8 cellular contexts compared by ENCODE assay signal in the genomic region with DNA sequence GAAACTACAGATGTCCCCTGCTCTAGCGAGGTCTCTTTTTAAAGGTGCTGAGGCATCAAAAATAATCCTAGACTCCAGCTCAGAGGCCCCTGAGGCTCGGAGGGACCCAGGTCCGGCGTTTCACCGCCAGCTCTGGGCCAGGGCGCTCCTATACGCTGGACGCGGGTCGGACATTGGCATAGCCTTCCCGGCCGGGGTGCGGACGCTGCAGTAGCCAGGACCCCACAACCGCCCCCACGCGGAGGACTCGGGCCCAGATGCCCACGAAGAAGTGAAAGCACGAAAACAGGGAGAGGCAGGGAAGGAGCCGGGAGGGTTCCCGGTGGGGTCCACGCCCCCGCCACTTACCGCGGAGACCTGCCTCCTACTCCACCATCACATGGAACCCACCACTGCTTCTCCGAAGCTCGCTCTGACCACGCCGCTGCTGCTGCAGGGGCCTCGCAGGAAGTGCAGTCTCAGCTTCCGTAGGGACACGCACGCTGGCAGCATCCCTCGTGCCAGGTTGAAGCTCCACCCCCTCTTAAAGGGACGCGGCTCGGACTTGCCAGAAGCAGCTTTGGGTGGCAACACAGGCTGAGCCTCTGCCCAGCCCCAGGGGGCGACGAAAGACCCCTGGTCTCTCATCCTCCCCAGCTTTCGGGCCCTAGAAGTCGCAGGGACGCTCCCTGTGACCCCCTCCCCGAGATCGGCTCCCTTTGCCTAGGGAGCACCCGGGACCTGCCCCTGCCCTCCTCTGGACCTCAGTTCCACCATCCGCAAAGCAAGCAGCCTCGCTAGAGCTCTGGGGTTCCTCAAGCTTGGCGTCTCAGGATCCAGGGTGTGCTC.
A peak's percentile ranks its signal among the peaks of the same experiment; 100 is the strongest.
DNase-seq lines count a peak whose midpoint lies in the region; ATAC-seq and TF ChIP-seq lines count a peak whose summit lies in the region.
"Not testable (repeated sequence)": the region's sequence is repeated elsewhere in the genome, so short reads cannot be mapped to it uniquely, and the experiment has no call there.

No MANE protein-coding gene starts in this region.

- not testable (repeated sequence) for H3K36me3 Mint-ChIP-seq in CD4-positive, CD25-positive, alpha-beta regulatory T cell; central memory CD8-positive, alpha-beta T cell (ENCODE audit: insufficient read depth); natural killer cell

- H3K27me3 Mint-ChIP-seq in CD4-positive, CD25-positive, alpha-beta regulatory T cell; central memory CD8-positive, alpha-beta T cell; natural killer cell (ENCODE audit: low read depth in 2 of 2); stimulated activated naive CD8-positive, alpha-beta T cell treated with anti-CD3 and anti-CD28 coated beads, Interleukin-15, amount 100 ng/mL, for 72 hours: not testable (repeated sequence)

- no CpG with 5 or more reads among the region's 49 CpGs for WGBS in right cardiac atrium

- H3K4me1 Mint-ChIP-seq in CD4-positive, CD25-positive, alpha-beta regulatory T cell; central memory CD8-positive, alpha-beta T cell; natural killer cell; stimulated activated naive CD8-positive, alpha-beta T cell treated with anti-CD3 and anti-CD28 coated beads, Interleukin-15, amount 100 ng/mL, for 72 hours: not testable (repeated sequence)

- H3K4me1 ChIP-seq in CD4-positive, CD25-positive, alpha-beta regulatory T cell (ENCODE audit: control insufficient read depth, insufficient read depth, low read length, poor library complexity, severe bottlenecking); right cardiac atrium (ENCODE audit: control insufficient read depth, insufficient read depth, low read length): not testable (repeated sequence)

- not testable (repeated sequence) for H3K4me3 Mint-ChIP-seq in CD4-positive, CD25-positive, alpha-beta regulatory T cell; central memory CD8-positive, alpha-beta T cell; natural killer cell; stimulated activated naive CD8-positive, alpha-beta T cell treated with anti-CD3 and anti-CD28 coated beads, Interleukin-15, amount 100 ng/mL, for 72 hours

- not testable (repeated sequence) for H3K4me3 ChIP-seq in CD4-positive, CD25-positive, alpha-beta regulatory T cell (ENCODE audit: low read depth, low read length); right cardiac atrium (ENCODE audit: low read length)
- H3K4me3 ChIP-seq in LNCaP clone FGC (ENCODE audit: low read depth, low read length) = peak overlapping the region; percentile 33

- not testable (repeated sequence) for H3K9me3 ChIP-seq in CD4-positive, CD25-positive, alpha-beta regulatory T cell (ENCODE audit: control insufficient read depth in 2 of 2, low read length in 2 of 2); right cardiac atrium (ENCODE audit: control insufficient read depth, low read length)

- intact Hi-C loops in right cardiac atrium (cut with DNase I); natural killer cell (cut with micrococcal nuclease): not testable (repeated sequence)

- DNase-seq in CD4-positive, CD25-positive, alpha-beta regulatory T cell; LNCaP clone FGC (ENCODE audit: low read depth); central memory CD8-positive, alpha-beta T cell (ENCODE audit: low spot score in 2 of 2); right cardiac atrium; natural killer cell; stimulated activated naive CD8-positive, alpha-beta T cell treated with anti-CD3 and anti-CD28 coated beads, Interleukin-15, amount 100 ng/mL, for 72 hours: not testable (repeated sequence)

- not testable (repeated sequence) for TF ChIP-seq CTCF in LNCaP clone FGC (IDR thresholded peaks at IDR 0.05; ENCODE audit: control insufficient read depth, extremely low read depth, insufficient read depth); natural killer cell (IDR thresholded peaks at IDR 0.05)

- not testable (repeated sequence) for H3K9me3 Mint-ChIP-seq in CD4-positive, CD25-positive, alpha-beta regulatory T cell; central memory CD8-positive, alpha-beta T cell; natural killer cell; stimulated activated naive CD8-positive, alpha-beta T cell treated with anti-CD3 and anti-CD28 coated beads, Interleukin-15, amount 100 ng/mL, for 72 hours

- H3K27ac ChIP-seq in CD4-positive, CD25-positive, alpha-beta regulatory T cell (ENCODE audit: insufficient read depth, low read length, poor library complexity, severe bottlenecking); right cardiac atrium (ENCODE audit: low read length): not testable (repeated sequence)

- not testable (repeated sequence) for H3K27ac Mint-ChIP-seq in CD4-positive, CD25-positive, alpha-beta regulatory T cell; central memory CD8-positive, alpha-beta T cell (ENCODE audit: low read depth); natural killer cell; stimulated activated naive CD8-positive, alpha-beta T cell treated with anti-CD3 and anti-CD28 coated beads, Interleukin-15, amount 100 ng/mL, for 72 hours

- not testable (repeated sequence) for H3K27me3 ChIP-seq in CD4-positive, CD25-positive, alpha-beta regulatory T cell (ENCODE audit: control insufficient read depth, insufficient read depth, low read length); right cardiac atrium (ENCODE audit: control insufficient read depth, insufficient read depth)

- peak; percentile 22 to 48 for ATAC-seq in CD4-positive, CD25-positive, alpha-beta regulatory T cell (ENCODE audit: low read depth in 2 of 2)
- ATAC-seq in GM21526 (IDR thresholded peaks at IDR 0.05; ENCODE audit: low FRiP score, unreplicated experiment) = peak; percentile 49
- ATAC-seq in SK-N-SH treated with all-trans-retinoic acid at 6 μM for 48 hours = peak; percentile 98
- peak; percentile 36 for ATAC-seq in central memory CD8-positive, alpha-beta T cell (replicated peaks; ENCODE audit: extremely low read depth, poor library complexity, severe bottlenecking)
- peak; percentile 85 to 93 for ATAC-seq in right cardiac atrium
- ATAC-seq in natural killer cell = peak in 2 of 3 donors; percentile 38 to 46
- ATAC-seq in stimulated activated naive CD8-positive, alpha-beta T cell treated with anti-CD3 and anti-CD28 coated beads, Interleukin-15, amount 100 ng/mL, for 72 hours = peak; percentile 70

- not testable (repeated sequence) for H3K36me3 ChIP-seq in CD4-positive, CD25-positive, alpha-beta regulatory T cell (ENCODE audit: control insufficient read depth, insufficient read depth, low read length)

Comparison
In these comparisons a context has a peak if more than half of its experiments do, and no peak if none do; other contexts are left out.
1. ATAC-seq: peak in every context shown above with its lines; median percentile 98 in SK-N-SH treated with all-trans-retinoic acid at 6 μM for 48 hours; 89 in right cardiac atrium; 70 in stimulated activated naive CD8-positive, alpha-beta T cell treated with anti-CD3 and anti-CD28 coated beads, Interleukin-15, amount 100 ng/mL, for 72 hours; 49 in GM21526; 42 in natural killer cell; 36 in central memory CD8-positive, alpha-beta T cell; 35 in CD4-positive, CD25-positive, alpha-beta regulatory T cell.